ENCODE assay signal across 9 cellular contexts in the genomic region with DNA sequence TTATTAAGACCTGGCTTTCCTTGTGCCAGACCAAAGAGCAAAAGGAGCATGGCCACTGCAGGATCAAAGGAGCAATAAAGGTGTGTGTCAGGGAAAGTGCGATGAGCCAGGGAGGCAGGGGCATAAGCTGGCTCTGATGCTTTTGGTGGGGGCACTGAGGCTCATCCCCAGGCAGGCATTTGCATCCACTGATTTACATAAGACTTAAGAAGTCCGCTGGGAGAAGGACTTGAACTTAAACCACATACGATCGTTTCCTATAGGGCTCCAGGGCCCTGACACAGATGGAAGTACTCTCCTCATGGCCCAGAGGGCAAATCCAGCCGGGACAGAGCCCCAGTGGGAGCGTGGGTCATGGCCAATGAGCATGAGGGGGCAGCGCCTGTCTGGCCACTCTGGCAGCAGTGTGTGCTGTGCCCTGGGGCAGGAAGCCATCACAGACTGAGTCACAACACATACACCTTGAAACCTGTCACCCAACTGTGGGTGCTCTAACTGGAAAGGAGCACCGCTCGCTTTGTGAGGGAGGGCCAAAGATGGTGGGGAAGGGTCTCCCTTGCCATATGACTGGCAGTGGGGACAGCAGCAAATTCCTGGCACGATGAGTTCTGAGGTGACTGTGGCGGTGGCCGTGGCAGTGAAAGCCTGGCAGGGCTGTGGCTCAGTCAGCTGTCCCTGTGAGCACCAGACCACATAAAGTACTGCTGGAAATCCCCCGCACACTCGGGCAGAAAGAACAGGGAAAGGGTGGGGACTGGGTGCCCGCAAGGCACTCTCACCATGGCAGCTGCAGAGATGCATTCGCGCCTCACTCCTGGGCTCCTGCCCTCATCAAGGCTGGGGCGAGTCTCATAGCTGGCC.
DNase-seq lines count a peak whose midpoint lies in the region; ATAC-seq and TF ChIP-seq lines count a peak whose summit lies in the region.
"Had no signal": no experiment of that assay in that cellular context is flagged by ENCODE, and none has a peak within 500 bp of the region (broad histone marks: within the 10 kb centered on the region; RNA-seq: fewer than 3 reads in every experiment).

No MANE protein-coding gene starts in this region.

- POLR2A ChIA-PET in activated CD8-positive, alpha-beta T cell treated with anti-CD3 and anti-CD28 coated beads for 36 hours (lab: Charles Lee), result no interaction called here
- POLR2A ChIA-PET in activated CD8-positive, alpha-beta T cell treated with anti-CD3 and anti-CD28 coated beads, Interleukin-2, amount 10 ng/mL, durations not matched to agents 7 days and 5 days (lab: Charles Lee), result no interaction called here

- 68 to 71% methylated on average over 16 to 18 of the region's 18 CpGs for WGBS in tibial nerve, 2 donors

- H3K27ac ChIP-seq in tibial nerve, result no peak overlapping the region

- peak; percentile 71 for ATAC-seq in activated CD8-positive, alpha-beta T cell treated with anti-CD3 and anti-CD28 coated beads for 36 hours
- no peak for ATAC-seq in activated CD8-positive, alpha-beta T cell treated with anti-CD3 and anti-CD28 coated beads, Interleukin-2, amount 10 ng/mL, durations not matched to agents 7 days and 5 days
- peak; percentile 87 for ATAC-seq in GM21786 (IDR thresholded peaks at IDR 0.05; ENCODE audit: unreplicated experiment)

- no peak for TF ChIP-seq EP300 in tibial nerve (IDR thresholded peaks at IDR 0.05)

- peaks cover 6% of the 10 kb centered on the region for H3K9me3 Mint-ChIP-seq in activated CD8-positive, alpha-beta T cell treated with anti-CD3 and anti-CD28 coated beads for 36 hours
- H3K9me3 Mint-ChIP-seq in activated CD8-positive, alpha-beta T cell treated with anti-CD3 and anti-CD28 coated beads, Interleukin-2, amount 10 ng/mL, durations not matched to agents 7 days and 5 days (ENCODE audit: insufficient read depth), result no peaks in the 10 kb centered on the region
- peaks cover 0 to 3% (median 3%) of the 10 kb centered on the region in 3 donors for H3K9me3 Mint-ChIP-seq in IgD-negative memory B cell
- H3K9me3 Mint-ChIP-seq: activated naive CD4-positive, alpha-beta T cell treated with anti-CD3 and anti-CD28 coated beads, Interleukin-2, amount 10 ng/mL, durations not matched to agents 7 days and 5 days had no signal

- H3K36me3 Mint-ChIP-seq in activated CD8-positive, alpha-beta T cell treated with anti-CD3 and anti-CD28 coated beads for 36 hours (ENCODE audit: low read depth), result no peaks in the 10 kb centered on the region
- H3K36me3 Mint-ChIP-seq in activated CD8-positive, alpha-beta T cell treated with anti-CD3 and anti-CD28 coated beads, Interleukin-2, amount 10 ng/mL, durations not matched to agents 7 days and 5 days (ENCODE audit: low read depth), result no peaks in the 10 kb centered on the region
- H3K36me3 Mint-ChIP-seq in IgD-negative memory B cell, result peaks cover 2% of the 10 kb centered on the region
- H3K36me3 Mint-ChIP-seq: activated naive CD4-positive, alpha-beta T cell treated with anti-CD3 and anti-CD28 coated beads, Interleukin-2, amount 10 ng/mL, durations not matched to agents 7 days and 5 days had no signal

- DNase-seq in activated CD8-positive, alpha-beta T cell treated with anti-CD3 and anti-CD28 coated beads for 36 hours, result peak; percentile 38
- DNase-seq in activated CD8-positive, alpha-beta T cell treated with anti-CD3 and anti-CD28 coated beads, Interleukin-2, amount 10 ng/mL, durations not matched to agents 7 days and 5 days, result no peak
- DNase-seq in renal cortical epithelial cell (ENCODE audit: low read depth) (peak; percentile 68), tibial nerve (ENCODE audit: low spot score in 2 of 2) (no peak), NOMO-1 (lab: John Stamatoyannopoulos, UW; ENCODE audit: unreplicated experiment in 2 of 2) (no peak), GOT3 (lab: John Stamatoyannopoulos, UW) (no peak)
- DNase-seq: activated naive CD4-positive, alpha-beta T cell treated with anti-CD3 and anti-CD28 coated beads, Interleukin-2, amount 10 ng/mL, durations not matched to agents 7 days and 5 days had no signal

- intact Hi-C loops in activated CD8-positive, alpha-beta T cell treated with anti-CD3 and anti-CD28 coated beads for 36 hours (cut with micrococcal nuclease), result loop anchor here (10.0 kb wide), 1 partner anchor 222 kb away; no protein-coding TSS in a partner anchor

- no peak overlapping the region for H3K4me3 Mint-ChIP-seq in activated CD8-positive, alpha-beta T cell treated with anti-CD3 and anti-CD28 coated beads for 36 hours
- H3K4me3 Mint-ChIP-seq in activated CD8-positive, alpha-beta T cell treated with anti-CD3 and anti-CD28 coated beads, Interleukin-2, amount 10 ng/mL, durations not matched to agents 7 days and 5 days, result no peak overlapping the region
- H3K4me3 Mint-ChIP-seq in IgD-negative memory B cell, result peak overlapping the region; percentile 36 to 80 (median 63)
- H3K4me3 Mint-ChIP-seq: activated naive CD4-positive, alpha-beta T cell treated with anti-CD3 and anti-CD28 coated beads, Interleukin-2, amount 10 ng/mL, durations not matched to agents 7 days and 5 days had no signal

- peaks cover 0 to 4% of the 10 kb centered on the region in 2 donors for H3K27me3 ChIP-seq in tibial nerve

- no peak overlapping the region for H3K4me3 ChIP-seq in tibial nerve

- no peaks in the 10 kb centered on the region for H3K9me3 ChIP-seq in tibial nerve

- no peak for TF ChIP-seq POLR2A in tibial nerve (IDR thresholded peaks at IDR 0.05)

- H3K27me3 Mint-ChIP-seq in activated CD8-positive, alpha-beta T cell treated with anti-CD3 and anti-CD28 coated beads for 36 hours, result peaks cover 1% of the 10 kb centered on the region
- H3K27me3 Mint-ChIP-seq in activated CD8-positive, alpha-beta T cell treated with anti-CD3 and anti-CD28 coated beads, Interleukin-2, amount 10 ng/mL, durations not matched to agents 7 days and 5 days (ENCODE audit: low read depth), result peaks cover 5% of the 10 kb centered on the region
- peaks cover 4% of the 10 kb centered on the region for H3K27me3 Mint-ChIP-seq in IgD-negative memory B cell

- CTCF ChIA-PET in activated CD8-positive, alpha-beta T cell treated with anti-CD3 and anti-CD28 coated beads for 36 hours (lab: Charles Lee), result no interaction called here
- CTCF ChIA-PET in activated CD8-positive, alpha-beta T cell treated with anti-CD3 and anti-CD28 coated beads, Interleukin-2, amount 10 ng/mL, durations not matched to agents 7 days and 5 days (lab: Charles Lee), result no interaction called here

- H3K27ac Mint-ChIP-seq in activated CD8-positive, alpha-beta T cell treated with anti-CD3 and anti-CD28 coated beads for 36 hours, result no peak overlapping the region
- no peak overlapping the region for H3K27ac Mint-ChIP-seq in activated CD8-positive, alpha-beta T cell treated with anti-CD3 and anti-CD28 coated beads, Interleukin-2, amount 10 ng/mL, durations not matched to agents 7 days and 5 days
- peak overlapping the region; percentile 16 to 87 (median 72) for H3K27ac Mint-ChIP-seq in IgD-negative memory B cell
- H3K27ac Mint-ChIP-seq: activated naive CD4-positive, alpha-beta T cell treated with anti-CD3 and anti-CD28 coated beads, Interleukin-2, amount 10 ng/mL, durations not matched to agents 7 days and 5 days had no signal

- no peaks in the 10 kb centered on the region for H3K4me1 ChIP-seq in tibial nerve

- H3K36me3 ChIP-seq in tibial nerve, result no peaks in the 10 kb centered on the region

- TF ChIP-seq CTCF in activated CD8-positive, alpha-beta T cell treated with anti-CD3 and anti-CD28 coated beads for 36 hours (IDR thresholded peaks at IDR 0.05), result no peak
- TF ChIP-seq CTCF in tibial nerve (IDR thresholded peaks at IDR 0.05), result no peak

- H3K4me1 Mint-ChIP-seq in activated CD8-positive, alpha-beta T cell treated with anti-CD3 and anti-CD28 coated beads for 36 hours (ENCODE audit: low read depth), result peaks cover 3% of the 10 kb centered on the region
- H3K4me1 Mint-ChIP-seq in activated CD8-positive, alpha-beta T cell treated with anti-CD3 and anti-CD28 coated beads, Interleukin-2, amount 10 ng/mL, durations not matched to agents 7 days and 5 days (ENCODE audit: low read depth), result no peaks in the 10 kb centered on the region
- peaks cover 14 to 25% (median 24%) of the 10 kb centered on the region in 3 donors for H3K4me1 Mint-ChIP-seq in IgD-negative memory B cell
- H3K4me1 Mint-ChIP-seq: activated naive CD4-positive, alpha-beta T cell treated with anti-CD3 and anti-CD28 coated beads, Interleukin-2, amount 10 ng/mL, durations not matched to agents 7 days and 5 days had no signal

Comparison
In these comparisons a context has a peak if more than half of its experiments do, and no peak if none do; other contexts are left out.
1. DNase-seq: peak in activated CD8-positive, alpha-beta T cell treated with anti-CD3 and anti-CD28 coated beads for 36 hours (single experiment) and renal cortical epithelial cell (single experiment); none in activated CD8-positive, alpha-beta T cell treated with anti-CD3 and anti-CD28 coated beads, Interleukin-2, amount 10 ng/mL, durations not matched to agents 7 days and 5 days (single experiment), tibial nerve (0 of 2), NOMO-1 (0 of 2) and GOT3 (single experiment).
2. H3K27ac Mint-ChIP-seq: peak in IgD-negative memory B cell (3 of 3); none in activated CD8-positive, alpha-beta T cell treated with anti-CD3 and anti-CD28 coated beads for 36 hours (single experiment) and activated CD8-positive, alpha-beta T cell treated with anti-CD3 and anti-CD28 coated beads, Interleukin-2, amount 10 ng/mL, durations not matched to agents 7 days and 5 days (single experiment).
3. H3K4me3 Mint-ChIP-seq: peak in IgD-negative memory B cell (4 of 4); none in activated CD8-positive, alpha-beta T cell treated with anti-CD3 and anti-CD28 coated beads for 36 hours (single experiment) and activated CD8-positive, alpha-beta T cell treated with anti-CD3 and anti-CD28 coated beads, Interleukin-2, amount 10 ng/mL, durations not matched to agents 7 days and 5 days (single experiment).